ENCODE assay signal across 1 cellular context in the genomic region with DNA sequence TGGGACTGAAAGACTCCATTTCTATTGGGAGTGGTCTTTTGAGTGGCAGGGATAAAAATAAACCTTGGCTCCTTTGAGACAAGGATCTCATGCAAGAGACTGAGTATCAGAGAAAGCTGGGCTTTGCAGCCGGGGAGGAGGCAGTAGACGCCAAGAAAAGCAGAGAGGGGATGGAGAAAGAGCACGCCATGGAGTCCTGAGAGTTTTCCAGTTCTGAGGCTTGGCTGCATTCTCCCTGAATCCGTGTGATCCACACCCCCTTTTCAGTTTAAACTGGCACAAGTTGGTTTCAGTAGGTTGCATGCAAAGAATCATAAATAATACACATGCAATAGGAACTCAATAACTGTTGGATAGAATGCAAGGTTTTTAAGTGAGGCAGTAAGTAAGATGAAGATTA.
A peak's percentile ranks its signal among the peaks of the same experiment; 100 is the strongest.
TF ChIP-seq lines count a peak whose summit lies in the region.

No MANE protein-coding gene starts in this region.

TF ChIP-seq in K562, 482 proteins besides CTCF, POLR2A, EP300 and RAD21:
- TF ChIP-seq MBD2 (IDR thresholded peaks at IDR 0.05; ENCODE audit: borderline replicate concordance, low read depth) (no peak), RBM34 (IDR thresholded peaks at IDR 0.05; ENCODE audit: borderline replicate concordance, insufficient read depth, low read length) (no peak), ZNF551 (CRISPR knock-in tag; IDR thresholded peaks at IDR 0.05) (no peak), PHB2 (IDR thresholded peaks at IDR 0.05; ENCODE audit: low read depth) (no peak)
- TF ChIP-seq, protein P1, sequence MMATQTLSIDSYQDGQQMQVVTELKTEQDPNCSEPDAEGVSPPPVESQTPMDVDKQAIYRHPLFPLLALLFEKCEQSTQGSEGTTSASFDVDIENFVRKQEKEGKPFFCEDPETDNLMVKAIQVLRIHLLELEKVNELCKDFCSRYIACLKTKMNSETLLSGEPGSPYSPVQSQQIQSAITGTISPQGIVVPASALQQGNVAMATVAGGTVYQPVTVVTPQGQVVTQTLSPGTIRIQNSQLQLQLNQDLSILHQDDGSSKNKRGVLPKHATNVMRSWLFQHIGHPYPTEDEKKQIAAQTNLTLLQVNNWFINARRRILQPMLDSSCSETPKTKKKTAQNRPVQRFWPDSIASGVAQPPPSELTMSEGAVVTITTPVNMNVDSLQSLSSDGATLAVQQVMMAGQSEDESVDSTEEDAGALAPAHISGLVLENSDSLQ (IDR thresholded peaks at IDR 0.05): 0 out of 2 replicates have a peak, but pooled peaks have one; percentile 17
